In genomic region chr2:47767497-47767844, GRCh38 we compare ENCODE assay signal across 1 cellular context.
TF ChIP-seq lines count a peak whose summit lies in the region.

No MANE protein-coding gene starts in this region.

TF ChIP-seq in HepG2, 621 proteins besides CTCF, POLR2A, EP300 and RAD21:
- TF ChIP-seq ZNF33B (CRISPR knock-in tag; IDR thresholded peaks at IDR 0.05) = no peak
- no peak for TF ChIP-seq ZNF460 (CRISPR knock-in tag; IDR thresholded peaks at IDR 0.05; ENCODE audit: borderline replicate concordance)
- TF ChIP-seq, protein P1, sequence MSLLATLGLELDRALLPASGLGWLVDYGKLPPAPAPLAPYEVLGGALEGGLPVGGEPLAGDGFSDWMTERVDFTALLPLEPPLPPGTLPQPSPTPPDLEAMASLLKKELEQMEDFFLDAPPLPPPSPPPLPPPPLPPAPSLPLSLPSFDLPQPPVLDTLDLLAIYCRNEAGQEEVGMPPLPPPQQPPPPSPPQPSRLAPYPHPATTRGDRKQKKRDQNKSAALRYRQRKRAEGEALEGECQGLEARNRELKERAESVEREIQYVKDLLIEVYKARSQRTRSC (CRISPR knock-in tag; IDR thresholded peaks at IDR 0.05; ENCODE audit: low read depth) = no peak
- TF ChIP-seq, protein P2, sequence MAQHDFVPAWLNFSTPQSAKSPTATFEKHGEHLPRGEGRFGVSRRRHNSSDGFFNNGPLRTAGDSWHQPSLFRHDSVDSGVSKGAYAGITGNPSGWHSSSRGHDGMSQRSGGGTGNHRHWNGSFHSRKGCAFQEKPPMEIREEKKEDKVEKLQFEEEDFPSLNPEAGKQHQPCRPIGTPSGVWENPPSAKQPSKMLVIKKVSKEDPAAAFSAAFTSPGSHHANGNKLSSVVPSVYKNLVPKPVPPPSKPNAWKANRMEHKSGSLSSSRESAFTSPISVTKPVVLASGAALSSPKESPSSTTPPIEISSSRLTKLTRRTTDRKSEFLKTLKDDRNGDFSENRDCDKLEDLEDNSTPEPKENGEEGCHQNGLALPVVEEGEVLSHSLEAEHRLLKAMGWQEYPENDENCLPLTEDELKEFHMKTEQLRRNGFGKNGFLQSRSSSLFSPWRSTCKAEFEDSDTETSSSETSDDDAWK (CRISPR knock-in tag; IDR thresholded peaks at IDR 0.05) = no peak
- no peak for TF ChIP-seq ISL2 (CRISPR knock-in tag; IDR thresholded peaks at IDR 0.05)
- no peak for TF ChIP-seq ZNF160 (CRISPR knock-in tag; IDR thresholded peaks at IDR 0.05)
- TF ChIP-seq, protein P3, sequence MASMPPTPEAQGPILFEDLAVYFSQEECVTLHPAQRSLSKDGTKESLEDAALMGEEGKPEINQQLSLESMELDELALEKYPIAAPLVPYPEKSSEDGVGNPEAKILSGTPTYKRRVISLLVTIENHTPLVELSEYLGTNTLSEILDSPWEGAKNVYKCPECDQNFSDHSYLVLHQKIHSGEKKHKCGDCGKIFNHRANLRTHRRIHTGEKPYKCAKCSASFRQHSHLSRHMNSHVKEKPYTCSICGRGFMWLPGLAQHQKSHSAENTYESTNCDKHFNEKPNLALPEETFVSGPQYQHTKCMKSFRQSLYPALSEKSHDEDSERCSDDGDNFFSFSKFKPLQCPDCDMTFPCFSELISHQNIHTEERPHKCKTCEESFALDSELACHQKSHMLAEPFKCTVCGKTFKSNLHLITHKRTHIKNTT (CRISPR knock-in tag; IDR thresholded peaks at IDR 0.05) = no peak
- no peak for TF ChIP-seq ZNF142 (CRISPR knock-in tag; IDR thresholded peaks at IDR 0.05)
- TF ChIP-seq, protein P4, sequence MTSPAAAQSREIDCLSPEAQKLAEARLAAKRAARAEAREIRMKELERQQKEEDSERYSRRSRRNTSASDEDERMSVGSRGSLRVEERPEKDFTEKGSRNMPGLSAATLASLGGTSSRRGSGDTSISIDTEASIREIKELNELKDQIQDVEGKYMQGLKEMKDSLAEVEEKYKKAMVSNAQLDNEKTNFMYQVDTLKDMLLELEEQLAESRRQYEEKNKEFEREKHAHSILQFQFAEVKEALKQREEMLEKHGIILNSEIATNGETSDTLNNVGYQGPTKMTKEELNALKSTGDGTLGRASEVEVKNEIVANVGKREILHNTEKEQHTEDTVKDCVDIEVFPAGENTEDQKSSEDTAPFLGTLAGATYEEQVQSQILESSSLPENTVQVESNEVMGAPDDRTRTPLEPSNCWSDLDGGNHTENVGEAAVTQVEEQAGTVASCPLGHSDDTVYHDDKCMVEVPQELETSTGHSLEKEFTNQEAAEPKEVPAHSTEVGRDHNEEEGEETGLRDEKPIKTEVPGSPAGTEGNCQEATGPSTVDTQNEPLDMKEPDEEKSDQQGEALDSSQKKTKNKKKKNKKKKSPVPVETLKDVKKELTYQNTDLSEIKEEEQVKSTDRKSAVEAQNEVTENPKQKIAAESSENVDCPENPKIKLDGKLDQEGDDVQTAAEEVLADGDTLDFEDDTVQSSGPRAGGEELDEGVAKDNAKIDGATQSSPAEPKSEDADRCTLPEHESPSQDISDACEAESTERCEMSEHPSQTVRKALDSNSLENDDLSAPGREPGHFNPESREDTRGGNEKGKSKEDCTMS (CRISPR knock-in tag; conservative IDR thresholded peaks at IDR 0.05) = no peak
- TF ChIP-seq ZNF792 (CRISPR knock-in tag; IDR thresholded peaks at IDR 0.05) = no peak
- no peak for TF ChIP-seq ZBTB8A (CRISPR knock-in tag; IDR thresholded peaks at IDR 0.05; ENCODE audit: borderline replicate concordance, low read depth)
- TF ChIP-seq ATF1 (CRISPR knock-in tag; IDR thresholded peaks at IDR 0.05) = no peak
- no peak for TF ChIP-seq SAFB2 (CRISPR knock-in tag; IDR thresholded peaks at IDR 0.05; ENCODE audit: borderline replicate concordance, low read depth)
- TF ChIP-seq ZBTB44 (CRISPR knock-in tag; IDR thresholded peaks at IDR 0.05) = no peak
- no peak for TF ChIP-seq ZNF790 (CRISPR knock-in tag; IDR thresholded peaks at IDR 0.05; ENCODE audit: borderline replicate concordance)
- TF ChIP-seq THAP11 (CRISPR knock-in tag; IDR thresholded peaks at IDR 0.05) = no peak
- no peak for TF ChIP-seq SAP130 (CRISPR knock-in tag; IDR thresholded peaks at IDR 0.05; ENCODE audit: low read depth)
- no peak for TF ChIP-seq RBM22 (optimal IDR thresholded peaks at IDR 0.05; ENCODE audit: low read length)
- no peak for TF ChIP-seq U2AF2 (IDR thresholded peaks at IDR 0.05; ENCODE audit: low read depth, low read length)
- TF ChIP-seq MAFF (IDR thresholded peaks at IDR 0.05; ENCODE audit: low read depth, low read length) = no peak
